Comparison of ENCODE assay signal across 9 cellular contexts in the genomic region with DNA sequence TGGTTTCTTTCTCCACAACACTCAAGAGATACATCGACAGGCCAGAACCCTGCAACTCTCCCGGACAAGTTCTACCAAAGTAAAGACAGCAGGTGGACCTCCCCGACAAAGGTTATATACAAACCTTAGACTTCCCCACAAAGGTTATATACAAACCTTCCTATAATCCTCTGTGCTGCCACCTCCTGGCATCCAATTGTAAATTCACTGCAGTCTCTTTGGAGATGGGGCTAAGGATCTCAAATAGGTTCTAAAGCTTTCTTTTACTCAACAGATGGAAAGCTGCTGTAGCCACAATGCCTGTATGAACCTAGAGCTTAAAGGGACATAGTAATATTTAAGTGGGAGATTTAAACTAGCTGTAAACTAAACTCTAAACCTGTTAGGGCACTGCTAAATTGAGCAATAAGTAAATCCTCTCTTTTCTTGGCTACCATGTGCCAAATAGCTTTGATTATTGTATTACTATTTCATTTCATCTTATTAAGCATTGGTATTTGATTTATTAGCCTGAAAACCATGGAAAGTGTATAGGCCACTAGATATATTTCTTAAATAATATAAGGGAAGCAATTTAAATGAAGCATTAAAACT. TPM values are rescaled to one million over a fixed set of nuclear protein-coding genes. Genes with fewer than 3 reads are reported as not detected.
A peak's percentile ranks its signal among the peaks of the same experiment; 100 is the strongest.
DNase-seq lines count a peak whose midpoint lies in the region; ATAC-seq and TF ChIP-seq lines count a peak whose summit lies in the region.
"Had no signal": no experiment of that assay in that cellular context is flagged by ENCODE, and none has a peak within 500 bp of the region (broad histone marks: within the 10 kb centered on the region; RNA-seq: fewer than 3 reads in every experiment).

No MANE protein-coding gene starts in this region.

- TF ChIP-seq CTCF in spleen (IDR thresholded peaks at IDR 0.05 in 8 of 11, conservative IDR thresholded peaks at IDR 0.05 in 3 of 11), result peak in 9 of 11 experiments; percentile 12 to 66 (median 57)

- no peaks in the 10 kb centered on the region for H3K27me3 Mint-ChIP-seq in activated T-cell treated with anti-CD3 and anti-CD28 coated beads, Interleukin-2, amount 50 U/mL, for 4 hours (ENCODE audit: low read depth)
- H3K27me3 Mint-ChIP-seq: stimulated activated naive CD8-positive, alpha-beta T cell treated with anti-CD3 and anti-CD28 coated beads, Interleukin-15, Interleukin-2, amounts not matched to agents 100 ng/mL and 50 ng/mL, for 24 hours had no signal

- no peak overlapping the region for H3K27ac ChIP-seq in spleen

- TF ChIP-seq POLR2A in spleen (IDR thresholded peaks at IDR 0.05), result no peak

- WGBS in spleen, 5 donors, result 14 to 26% (median 19%) methylated on average over 3 of the region's 3 CpGs

- peaks cover 2% of the 10 kb centered on the region for H3K4me1 Mint-ChIP-seq in activated T-cell treated with anti-CD3 and anti-CD28 coated beads, Interleukin-2, amount 50 U/mL, for 4 hours (ENCODE audit: low read depth)

- H3K36me3 ChIP-seq in spleen, result peaks cover 0 to 21% (median 0%) of the 10 kb centered on the region in 6 donors

- H3K9me3 ChIP-seq in spleen, result no peaks in the 10 kb centered on the region

- H3K4me3 Mint-ChIP-seq in activated T-cell treated with anti-CD3 and anti-CD28 coated beads, Interleukin-2, amount 50 U/mL, for 4 hours, result no peak overlapping the region
- H3K4me3 Mint-ChIP-seq: stimulated activated naive CD8-positive, alpha-beta T cell treated with anti-CD3 and anti-CD28 coated beads, Interleukin-15, Interleukin-2, amounts not matched to agents 100 ng/mL and 50 ng/mL, for 24 hours had no signal

- DNase-seq in DMS 273 (lab: John Stamatoyannopoulos, UW; ENCODE audit: unreplicated experiment) (peak; percentile 81), NCI-H748 treated with DMSO at 0.1 percent for 48 hours (lab: John Stamatoyannopoulos, UW) (peak; percentile 49), germinal center (ENCODE audit: low spot score) (peak; percentile 71), spleen (no peak)
- DNase-seq in activated T-cell treated with anti-CD3 and anti-CD28 coated beads, Interleukin-2, amount 50 U/mL, for 4 hours, result peak; percentile 36

- ATAC-seq in GM19025 (IDR thresholded peaks at IDR 0.05; ENCODE audit: low read depth, unreplicated experiment) (peak; percentile 70), HG03108 (IDR thresholded peaks at IDR 0.05; ENCODE audit: unreplicated experiment) (peak; percentile 74), GM21381 (IDR thresholded peaks at IDR 0.05; ENCODE audit: unreplicated experiment) (no peak)
- peak; percentile 72 to 80 for ATAC-seq in activated T-cell treated with anti-CD3 and anti-CD28 coated beads, Interleukin-2, amount 50 U/mL, for 4 hours

- H3K4me1 ChIP-seq in spleen, result no peaks in the 10 kb centered on the region

- no peaks in the 10 kb centered on the region for H3K27me3 ChIP-seq in spleen (replicated peaks in 1 of 7)

- peaks cover 2% of the 10 kb centered on the region for H3K36me3 Mint-ChIP-seq in activated T-cell treated with anti-CD3 and anti-CD28 coated beads, Interleukin-2, amount 50 U/mL, for 4 hours (ENCODE audit: insufficient read depth)

- intact Hi-C loops in spleen (cut with DNase I; ENCODE audit: low total_unique reads), result no loop called here

- H3K9me3 Mint-ChIP-seq in activated T-cell treated with anti-CD3 and anti-CD28 coated beads, Interleukin-2, amount 50 U/mL, for 4 hours, result no peaks in the 10 kb centered on the region
- H3K9me3 Mint-ChIP-seq: stimulated activated naive CD8-positive, alpha-beta T cell treated with anti-CD3 and anti-CD28 coated beads, Interleukin-15, Interleukin-2, amounts not matched to agents 100 ng/mL and 50 ng/mL, for 24 hours had no signal

- no peak overlapping the region for H3K4me3 ChIP-seq in spleen

RNA-seq across cellular contexts. Expression of gene MREG, which starts 9.8 kb away (rescaled TPM):
- total RNA-seq in activated T-cell treated with anti-CD3 and anti-CD28 coated beads, Interleukin-2, amount 50 U/mL, for 4 hours, result 10 to 100 TPM; 14.9 to 23.2 (median 15.0) TPM
- total RNA-seq in spleen, result 1 to 10 TPM; 4.6 to 8.3 (median 6.6) TPM
- 1 to 10 TPM; 4.5 to 7.0 (median 4.8) TPM for polyA plus RNA-seq in spleen

RNA-seq across cellular contexts. Expression of gene PECR, which starts 58.5 kb away (rescaled TPM):
- 1 to 10 TPM; 4.7 to 6.9 (median 6.0) TPM for total RNA-seq in activated T-cell treated with anti-CD3 and anti-CD28 coated beads, Interleukin-2, amount 50 U/mL, for 4 hours
- total RNA-seq in spleen, result 10 to 100 TPM in 5 of 7 donors, 1 to 10 TPM in 2; 6.9 to 16.9 (median 12.9) TPM
- polyA plus RNA-seq in spleen, result 1 to 10 TPM; 5.0 to 6.2 (median 5.1) TPM

RNA-seq across cellular contexts. Expression of gene TMEM169, which starts 58.6 kb away (rescaled TPM):
- under 1 TPM; 0.08 to 0.53 (median 0.27) TPM for total RNA-seq in activated T-cell treated with anti-CD3 and anti-CD28 coated beads, Interleukin-2, amount 50 U/mL, for 4 hours
- total RNA-seq in spleen, result 1 to 10 TPM in 3 of 7 donors, under 1 TPM in 4; 0.57 to 1.3 (median 0.94) TPM
- under 1 TPM; 0.19 to 0.35 (median 0.24) TPM for polyA plus RNA-seq in spleen
